In the genomic region with DNA sequence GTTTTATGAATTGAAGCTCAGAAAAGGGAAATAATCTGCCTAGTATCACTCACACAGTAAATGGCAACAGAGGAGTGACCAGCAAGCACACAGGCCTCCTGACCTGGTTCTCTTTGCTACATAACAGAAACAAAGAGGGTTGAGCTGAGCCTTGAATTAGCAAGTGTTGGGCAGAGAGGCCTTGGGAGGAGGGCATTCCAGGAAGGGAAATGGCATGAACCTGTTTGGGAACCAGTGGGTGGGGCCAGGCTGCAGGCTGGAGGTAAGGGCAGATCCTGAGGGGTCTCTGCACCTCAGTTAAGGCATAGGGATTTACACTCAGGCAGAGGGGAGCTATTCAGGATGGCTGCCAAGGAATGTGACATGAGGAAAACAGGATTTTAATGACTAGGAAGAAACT, we compare ENCODE assay signal across 18 cellular contexts.
"Had no signal": no experiment of that assay in that cellular context is flagged by ENCODE, and none has a peak within 500 bp of the region (broad histone marks: within the 10 kb centered on the region; RNA-seq: fewer than 3 reads in every experiment).

No MANE protein-coding gene starts in this region.

- H3K36me3 ChIP-seq: brain microvascular endothelial cell had no signal

- H3K4me1 Mint-ChIP-seq: central memory CD8-positive, alpha-beta T cell; stimulated activated memory B cell treated with anti-CD40 and anti-IgM and Interleukin-4, amounts not matched to agents 10 μg/mL and 1 μg/mL and 100 μg/mL, for 72 hours had no signal

- H3K27ac Mint-ChIP-seq: stimulated activated memory B cell treated with anti-CD40 and anti-IgM and Interleukin-4, amounts not matched to agents 10 μg/mL and 1 μg/mL and 100 μg/mL, for 72 hours had no signal

- H3K27me3 Mint-ChIP-seq: activated naive CD4-positive, alpha-beta T cell treated with anti-CD3 and anti-CD28 coated beads, Interleukin-2, amount 50 U/mL, for 24 hours; central memory CD8-positive, alpha-beta T cell; naive thymus-derived CD4-positive, alpha-beta T cell; stimulated activated memory B cell treated with anti-CD40 and anti-IgM and Interleukin-4, amounts not matched to agents 10 μg/mL and 1 μg/mL and 100 μg/mL, for 72 hours had no signal

- H3K27ac ChIP-seq: brain microvascular endothelial cell, foreskin keratinocyte, transverse colon, vagina had no signal

- H3K27me3 ChIP-seq: brain microvascular endothelial cell, foreskin keratinocyte, transverse colon, vagina had no signal

- H3K4me3 Mint-ChIP-seq: activated naive CD4-positive, alpha-beta T cell treated with anti-CD3 and anti-CD28 coated beads, Interleukin-2, amount 50 U/mL, for 24 hours; central memory CD8-positive, alpha-beta T cell; naive thymus-derived CD4-positive, alpha-beta T cell; stimulated activated memory B cell treated with anti-CD40 and anti-IgM and Interleukin-4, amounts not matched to agents 10 μg/mL and 1 μg/mL and 100 μg/mL, for 72 hours had no signal

- H3K4me1 ChIP-seq: foreskin keratinocyte, vagina had no signal

- DNase-seq: activated CD4-positive, alpha-beta T cell treated with anti-CD3 and anti-CD28 coated beads for 48 hours; activated effector memory CD4-positive, alpha-beta T cell treated with Interleukin-2 at 50 U/mL for 16 hours; amygdala; brain microvascular endothelial cell; cortex of kidney; effector memory CD4-positive, alpha-beta T cell; foreskin keratinocyte; glutamatergic neuron; islet precursor cell; mucosa of descending colon; naive thymus-derived CD4-positive, alpha-beta T cell; posterior cingulate gyrus; T-helper 2 cell; transverse colon had no signal

- H3K9me3 ChIP-seq: mucosa of descending colon, transverse colon, vagina had no signal

- H3K9me3 Mint-ChIP-seq: activated naive CD4-positive, alpha-beta T cell treated with anti-CD3 and anti-CD28 coated beads, Interleukin-2, amount 50 U/mL, for 24 hours; central memory CD8-positive, alpha-beta T cell; naive thymus-derived CD4-positive, alpha-beta T cell; stimulated activated memory B cell treated with anti-CD40 and anti-IgM and Interleukin-4, amounts not matched to agents 10 μg/mL and 1 μg/mL and 100 μg/mL, for 72 hours had no signal

- H3K4me3 ChIP-seq: mucosa of descending colon, transverse colon, vagina had no signal

- ATAC-seq: foreskin keratinocyte; mucosa of descending colon; naive thymus-derived CD4-positive, alpha-beta T cell; stimulated activated memory B cell treated with anti-CD40 and anti-IgM and Interleukin-4, amounts not matched to agents 10 μg/mL and 1 μg/mL and 100 μg/mL, for 72 hours had no signal
